In genomic region chr2:65055427-65056214, GRCh38 we compare ENCODE assay signal across 1 cellular context.
TF ChIP-seq lines count a peak whose summit lies in the region.

No MANE protein-coding gene starts in this region.

TF ChIP-seq in HepG2, 621 proteins besides CTCF, POLR2A, EP300 and RAD21 (continued from another document and continues in another):
- TF ChIP-seq USF2 (IDR thresholded peaks at IDR 0.05; ENCODE audit: low read depth, low read length) = no peak
- peak; percentile 55; the same call in 1 of the 2 replicates for TF ChIP-seq USF2 (CRISPR knock-in tag; IDR thresholded peaks at IDR 0.05; ENCODE audit: borderline replicate concordance)
- no peak for TF ChIP-seq CENPX (CRISPR knock-in tag; IDR thresholded peaks at IDR 0.05)
- TF ChIP-seq FOXC1 (CRISPR knock-in tag; IDR thresholded peaks at IDR 0.05; ENCODE audit: borderline replicate concordance) = peak; percentile 82
- TF ChIP-seq ZNF101 (CRISPR knock-in tag; IDR thresholded peaks at IDR 0.05; ENCODE audit: borderline replicate concordance, low read depth) = no peak
- TF ChIP-seq ZNF891 (CRISPR knock-in tag; IDR thresholded peaks at IDR 0.05) = peak; percentile 76; the same call in 1 of the 2 replicates
- TF ChIP-seq, protein P1, sequence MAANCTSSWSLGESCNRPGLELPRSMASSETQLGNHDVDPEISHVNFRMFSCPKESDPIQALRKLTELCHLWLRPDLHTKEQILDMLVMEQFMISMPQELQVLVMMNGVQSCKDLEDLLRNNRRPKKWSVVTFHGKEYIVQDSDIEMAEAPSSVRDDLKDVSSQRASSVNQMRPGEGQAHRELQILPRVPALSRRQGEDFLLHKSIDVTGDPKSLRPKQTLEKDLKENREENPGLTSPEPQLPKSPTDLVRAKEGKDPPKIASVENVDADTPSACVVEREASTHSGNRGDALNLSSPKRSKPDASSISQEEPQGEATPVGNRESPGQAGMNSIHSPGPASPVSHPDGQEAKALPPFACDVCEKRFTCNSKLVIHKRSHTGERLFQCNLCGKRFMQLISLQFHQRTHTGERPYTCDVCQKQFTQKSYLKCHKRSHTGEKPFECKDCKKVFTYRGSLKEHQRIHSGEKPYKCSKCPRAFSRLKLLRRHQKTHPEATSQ (CRISPR knock-in tag; IDR thresholded peaks at IDR 0.05; ENCODE audit: borderline replicate concordance) = no peak; the same call in 1 of the 2 replicates
- peak; percentile 58; the same call in 1 of the 2 replicates for TF ChIP-seq ELF1 (CRISPR knock-in tag; IDR thresholded peaks at IDR 0.05)
- TF ChIP-seq ZNF251 (CRISPR knock-in tag; IDR thresholded peaks at IDR 0.05) = no peak
- TF ChIP-seq PBX2 (CRISPR knock-in tag; IDR thresholded peaks at IDR 0.05) = 0 out of 2 replicates have a peak, but pooled peaks have one; percentile 14
- peak; percentile 87; the same call in 1 of the 2 replicates for TF ChIP-seq NFKB2 (CRISPR knock-in tag; IDR thresholded peaks at IDR 0.05; ENCODE audit: borderline replicate concordance)
- TF ChIP-seq KDM3A (CRISPR knock-in tag; IDR thresholded peaks at IDR 0.05; ENCODE audit: low read depth) = no peak
- TF ChIP-seq, protein P2, sequence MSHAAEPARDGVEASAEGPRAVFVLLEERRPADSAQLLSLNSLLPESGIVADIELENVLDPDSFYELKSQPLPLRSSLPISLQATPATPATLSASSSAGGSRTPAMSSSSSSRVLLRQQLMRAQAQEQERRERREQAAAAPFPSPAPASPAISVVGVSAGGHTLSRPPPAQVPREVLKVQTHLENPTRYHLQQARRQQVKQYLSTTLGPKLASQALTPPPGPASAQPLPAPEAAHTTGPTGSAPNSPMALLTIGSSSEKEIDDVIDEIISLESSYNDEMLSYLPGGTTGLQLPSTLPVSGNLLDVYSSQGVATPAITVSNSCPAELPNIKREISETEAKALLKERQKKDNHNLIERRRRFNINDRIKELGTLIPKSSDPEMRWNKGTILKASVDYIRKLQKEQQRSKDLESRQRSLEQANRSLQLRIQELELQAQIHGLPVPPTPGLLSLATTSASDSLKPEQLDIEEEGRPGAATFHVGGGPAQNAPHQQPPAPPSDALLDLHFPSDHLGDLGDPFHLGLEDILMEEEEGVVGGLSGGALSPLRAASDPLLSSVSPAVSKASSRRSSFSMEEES (CRISPR knock-in tag; IDR thresholded peaks at IDR 0.05) = peak; percentile 74; the same call in 1 of the 2 replicates
- TF ChIP-seq ZFP36L2 (CRISPR knock-in tag; IDR thresholded peaks at IDR 0.05) = no peak
- no peak for TF ChIP-seq HOXD1 (CRISPR knock-in tag; IDR thresholded peaks at IDR 0.05)
- no peak for TF ChIP-seq SIN3B (IDR thresholded peaks at IDR 0.05; ENCODE audit: low read length)
- TF ChIP-seq, protein P3, sequence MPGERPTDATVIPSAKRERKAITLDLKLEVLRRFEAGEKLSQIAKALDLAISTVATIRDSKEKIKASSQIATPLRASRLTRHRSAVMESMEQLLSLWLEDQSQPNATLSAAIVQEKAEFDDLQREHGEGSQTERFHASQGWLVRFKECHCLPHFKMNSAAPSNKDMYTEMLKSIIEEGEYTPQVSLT (CRISPR knock-in tag; IDR thresholded peaks at IDR 0.05; ENCODE audit: borderline replicate concordance, low read depth) = no peak
- TF ChIP-seq POLR2G (IDR thresholded peaks at IDR 0.05; ENCODE audit: low read depth, low read length) = no peak
- TF ChIP-seq AKAP8 (CRISPR knock-in tag; IDR thresholded peaks at IDR 0.05) = no peak
- 0 out of 2 replicates have a peak, but pooled peaks have one; percentile 14 for TF ChIP-seq ZNF558 (CRISPR knock-in tag; IDR thresholded peaks at IDR 0.05; ENCODE audit: borderline replicate concordance)
- 0 out of 2 replicates have a peak, but pooled peaks have one; percentile 39 for TF ChIP-seq ZNF317 (CRISPR knock-in tag; IDR thresholded peaks at IDR 0.05)
- no peak for TF ChIP-seq ZNF790 (CRISPR knock-in tag; IDR thresholded peaks at IDR 0.05; ENCODE audit: borderline replicate concordance)
- TF ChIP-seq, protein P4, sequence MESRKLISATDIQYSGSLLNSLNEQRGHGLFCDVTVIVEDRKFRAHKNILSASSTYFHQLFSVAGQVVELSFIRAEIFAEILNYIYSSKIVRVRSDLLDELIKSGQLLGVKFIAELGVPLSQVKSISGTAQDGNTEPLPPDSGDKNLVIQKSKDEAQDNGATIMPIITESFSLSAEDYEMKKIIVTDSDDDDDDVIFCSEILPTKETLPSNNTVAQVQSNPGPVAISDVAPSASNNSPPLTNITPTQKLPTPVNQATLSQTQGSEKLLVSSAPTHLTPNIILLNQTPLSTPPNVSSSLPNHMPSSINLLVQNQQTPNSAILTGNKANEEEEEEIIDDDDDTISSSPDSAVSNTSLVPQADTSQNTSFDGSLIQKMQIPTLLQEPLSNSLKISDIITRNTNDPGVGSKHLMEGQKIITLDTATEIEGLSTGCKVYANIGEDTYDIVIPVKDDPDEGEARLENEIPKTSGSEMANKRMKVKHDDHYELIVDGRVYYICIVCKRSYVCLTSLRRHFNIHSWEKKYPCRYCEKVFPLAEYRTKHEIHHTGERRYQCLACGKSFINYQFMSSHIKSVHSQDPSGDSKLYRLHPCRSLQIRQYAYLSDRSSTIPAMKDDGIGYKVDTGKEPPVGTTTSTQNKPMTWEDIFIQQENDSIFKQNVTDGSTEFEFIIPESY (CRISPR knock-in tag; IDR thresholded peaks at IDR 0.05) = no peak
- no peak for TF ChIP-seq ATF2 (CRISPR knock-in tag; IDR thresholded peaks at IDR 0.05)
- TF ChIP-seq SKI (IDR thresholded peaks at IDR 0.05; ENCODE audit: partially characterized antibody) = peak; percentile 73
- TF ChIP-seq, protein P5, sequence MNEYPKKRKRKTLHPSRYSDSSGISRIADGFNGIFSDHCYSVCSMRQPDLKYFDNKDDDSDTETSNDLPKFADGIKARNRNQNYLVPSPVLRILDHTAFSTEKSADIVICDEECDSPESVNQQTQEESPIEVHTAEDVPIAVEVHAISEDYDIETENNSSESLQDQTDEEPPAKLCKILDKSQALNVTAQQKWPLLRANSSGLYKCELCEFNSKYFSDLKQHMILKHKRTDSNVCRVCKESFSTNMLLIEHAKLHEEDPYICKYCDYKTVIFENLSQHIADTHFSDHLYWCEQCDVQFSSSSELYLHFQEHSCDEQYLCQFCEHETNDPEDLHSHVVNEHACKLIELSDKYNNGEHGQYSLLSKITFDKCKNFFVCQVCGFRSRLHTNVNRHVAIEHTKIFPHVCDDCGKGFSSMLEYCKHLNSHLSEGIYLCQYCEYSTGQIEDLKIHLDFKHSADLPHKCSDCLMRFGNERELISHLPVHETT (CRISPR knock-in tag; conservative IDR thresholded peaks at IDR 0.05) = no peak; the same call in 1 of the 2 replicates
- peak; percentile 13; the same call in 1 of the 2 replicates for TF ChIP-seq ZNF160 (CRISPR knock-in tag; IDR thresholded peaks at IDR 0.05)
- no peak for TF ChIP-seq ZNF264 (CRISPR knock-in tag; IDR thresholded peaks at IDR 0.05)
- TF ChIP-seq ZNF609 (CRISPR knock-in tag; IDR thresholded peaks at IDR 0.05; ENCODE audit: borderline replicate concordance) = no peak
- TF ChIP-seq TGIF2 (CRISPR knock-in tag; IDR thresholded peaks at IDR 0.05) = peak; percentile 45
- TF ChIP-seq ZBTB34 (CRISPR knock-in tag; IDR thresholded peaks at IDR 0.05) = peak; percentile 14; the same call in 1 of the 2 replicates
- TF ChIP-seq ZNF614 (CRISPR knock-in tag; IDR thresholded peaks at IDR 0.05; ENCODE audit: borderline replicate concordance) = no peak
- TF ChIP-seq ZNF335 (CRISPR knock-in tag; IDR thresholded peaks at IDR 0.05) = no peak
- TF ChIP-seq MXD4 (CRISPR knock-in tag; IDR thresholded peaks at IDR 0.05) = no peak; the same call in none of the 2 replicates
- peak; percentile 76; the same call in 1 of the 2 replicates for TF ChIP-seq GPN1 (CRISPR knock-in tag; IDR thresholded peaks at IDR 0.05; ENCODE audit: borderline replicate concordance)
- TF ChIP-seq FOXA3 (CRISPR knock-in tag; IDR thresholded peaks at IDR 0.05) = peak; percentile 80
- no peak for TF ChIP-seq ZNF414 (CRISPR knock-in tag; IDR thresholded peaks at IDR 0.05)
- no peak for TF ChIP-seq HNRNPK (IDR thresholded peaks at IDR 0.05; ENCODE audit: low read depth, low read length, poor library complexity, severe bottlenecking)
- TF ChIP-seq MLLT10 (CRISPR knock-in tag; IDR thresholded peaks at IDR 0.05) = no peak
